Comparison of ENCODE assay signal across 1 cellular context in genomic region chr12:110449799-110450497, GRCh38.
A peak's percentile ranks its signal among the peaks of the same experiment; 100 is the strongest.
TF ChIP-seq lines count a peak whose summit lies in the region.

Gene ARPC3, minus strand, starts transcription at chr12:110450337. Its CDS starts 77 bp downstream, at chr12:110450260.

TF ChIP-seq in GM12878, 131 proteins besides CTCF, POLR2A, EP300 and RAD21 (continued from another document and continues in another):
- TF ChIP-seq IKZF1 (conservative IDR thresholded peaks at IDR 0.05) (peak; percentile 98), LARP7 (IDR thresholded peaks at IDR 0.05) (peak; percentile 57), WRNIP1 (IDR thresholded peaks at IDR 0.05; ENCODE audit: borderline replicate concordance, low read depth, low read length) (no peak), HSF1 (IDR thresholded peaks at IDR 0.05; ENCODE audit: low read depth, low read length) (no peak), CHD4 (IDR thresholded peaks at IDR 0.05) (no peak), PKNOX1 (IDR thresholded peaks at IDR 0.05) (no peak; the same call in 1 of the 2 replicates), TBL1XR1 (IDR thresholded peaks at IDR 0.05; ENCODE audit: low read depth, low read length) (peak; percentile 67), RB1 (IDR thresholded peaks at IDR 0.05; ENCODE audit: borderline replicate concordance) (peak; percentile 71; the same call in 1 of the 2 replicates), SMAD5 (IDR thresholded peaks at IDR 0.05; ENCODE audit: low read depth) (peak; percentile 90), ZBTB11 (CRISPR knock-in tag; IDR thresholded peaks at IDR 0.05) (peak; percentile 10; the same call in 1 of the 2 replicates), E4F1 (IDR thresholded peaks at IDR 0.05; ENCODE audit: borderline replicate concordance, partially characterized antibody) (peak; percentile 93), BMI1 (IDR thresholded peaks at IDR 0.05; ENCODE audit: borderline replicate concordance) (no peak), MTA3 (IDR thresholded peaks at IDR 0.05; ENCODE audit: borderline replicate concordance, low read length) (no peak; the same call in 1 of the 2 replicates), TCF12 (IDR thresholded peaks at IDR 0.05; ENCODE audit: low read depth, low read length) (peak; percentile 11; the same call in 1 of the 2 replicates), TCF3 (IDR thresholded peaks at IDR 0.05; ENCODE audit: borderline replicate concordance, insufficient read depth, low read depth, low read length) (peak; percentile 31; the same call in 1 of the 2 replicates), EGR1 (IDR thresholded peaks at IDR 0.05; ENCODE audit: borderline replicate concordance in 1 of 2, low read depth in 2 of 2, low read length in 2 of 2) (peak in 1 of 2 experiments; percentile 85; a peak in 2 of 3 replicates), FOS (IDR thresholded peaks at IDR 0.05; ENCODE audit: borderline replicate concordance, extremely low read depth, insufficient read length) (no peak), ZBTB40 (IDR thresholded peaks at IDR 0.05; ENCODE audit: borderline replicate concordance) (peak; percentile 92), NRF1 (conservative IDR thresholded peaks at IDR 0.05; ENCODE audit: low read depth, low read length) (no peak), ZBED1 (IDR thresholded peaks at IDR 0.05; ENCODE audit: borderline replicate concordance) (no peak; the same call in 1 of the 2 replicates), ZNF207 (IDR thresholded peaks at IDR 0.05; ENCODE audit: borderline replicate concordance) (peak; percentile 79; the same call in 1 of the 2 replicates), KAT2A (conservative IDR thresholded peaks at IDR 0.05; ENCODE audit: control insufficient read depth, low read depth, low read length) (no peak), BHLHE40 (IDR thresholded peaks at IDR 0.05; ENCODE audit: borderline replicate concordance in 1 of 2, low read depth in 2 of 2, low read length in 1 of 2) (peak; percentile 26 to 57; a peak in 3 of 4 replicates), ATF7 (IDR thresholded peaks at IDR 0.05; ENCODE audit: low read depth) (peak; percentile 72), MXI1 (IDR thresholded peaks at IDR 0.05; ENCODE audit: low read depth, low read length) (no peak; the same call in 1 of the 2 replicates), RELB (IDR thresholded peaks at IDR 0.05; ENCODE audit: low read depth) (peak; percentile 36; the same call in 1 of the 2 replicates), SUZ12 (IDR thresholded peaks at IDR 0.05; ENCODE audit: unreplicated experiment) (no peak), ZSCAN29 (IDR thresholded peaks at IDR 0.05) (peak; percentile 47; the same call in 1 of the 2 replicates), POLR2AphosphoS2 (IDR thresholded peaks at IDR 0.05; ENCODE audit: low read depth, low read length) (peak; percentile 30; the same call in 1 of the 2 replicates), PAX8 (IDR thresholded peaks at IDR 0.05) (no peak), YY1 (IDR thresholded peaks at IDR 0.05; ENCODE audit: low read depth, low read length) (peak; percentile 91), ETV6 (conservative IDR thresholded peaks at IDR 0.05 in 1 of 2, IDR thresholded peaks at IDR 0.05 in 1 of 2; ENCODE audit: borderline replicate concordance in 1 of 2, low read depth in 1 of 2) (peak; percentile 99 to 100), JUNB (IDR thresholded peaks at IDR 0.05) (no peak), PML (IDR thresholded peaks at IDR 0.05; ENCODE audit: low read length) (peak; percentile 89; the same call in 1 of the 2 replicates), TCF7 (IDR thresholded peaks at IDR 0.05; ENCODE audit: borderline replicate concordance) (no peak), GATAD2B (conservative IDR thresholded peaks at IDR 0.05; ENCODE audit: low read depth) (peak; percentile 96), NFYA (IDR thresholded peaks at IDR 0.05; ENCODE audit: borderline replicate concordance, low read depth, low read length) (no peak), ZZZ3 (IDR thresholded peaks at IDR 0.05; ENCODE audit: control insufficient read depth, insufficient read length, low read depth) (no peak), CREM (IDR thresholded peaks at IDR 0.05; ENCODE audit: low read depth) (peak; percentile 71), POLR2AphosphoS5 (IDR thresholded peaks at IDR 0.05; ENCODE audit: low read length) (peak; percentile 88), ZNF622 (IDR thresholded peaks at IDR 0.05) (no peak)
- TF ChIP-seq, protein P1, sequence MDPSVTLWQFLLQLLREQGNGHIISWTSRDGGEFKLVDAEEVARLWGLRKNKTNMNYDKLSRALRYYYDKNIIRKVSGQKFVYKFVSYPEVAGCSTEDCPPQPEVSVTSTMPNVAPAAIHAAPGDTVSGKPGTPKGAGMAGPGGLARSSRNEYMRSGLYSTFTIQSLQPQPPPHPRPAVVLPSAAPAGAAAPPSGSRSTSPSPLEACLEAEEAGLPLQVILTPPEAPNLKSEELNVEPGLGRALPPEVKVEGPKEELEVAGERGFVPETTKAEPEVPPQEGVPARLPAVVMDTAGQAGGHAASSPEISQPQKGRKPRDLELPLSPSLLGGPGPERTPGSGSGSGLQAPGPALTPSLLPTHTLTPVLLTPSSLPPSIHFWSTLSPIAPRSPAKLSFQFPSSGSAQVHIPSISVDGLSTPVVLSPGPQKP (IDR thresholded peaks at IDR 0.05; ENCODE audit: low read depth, low read length) = peak; percentile 95
- TF ChIP-seq, protein P2, sequence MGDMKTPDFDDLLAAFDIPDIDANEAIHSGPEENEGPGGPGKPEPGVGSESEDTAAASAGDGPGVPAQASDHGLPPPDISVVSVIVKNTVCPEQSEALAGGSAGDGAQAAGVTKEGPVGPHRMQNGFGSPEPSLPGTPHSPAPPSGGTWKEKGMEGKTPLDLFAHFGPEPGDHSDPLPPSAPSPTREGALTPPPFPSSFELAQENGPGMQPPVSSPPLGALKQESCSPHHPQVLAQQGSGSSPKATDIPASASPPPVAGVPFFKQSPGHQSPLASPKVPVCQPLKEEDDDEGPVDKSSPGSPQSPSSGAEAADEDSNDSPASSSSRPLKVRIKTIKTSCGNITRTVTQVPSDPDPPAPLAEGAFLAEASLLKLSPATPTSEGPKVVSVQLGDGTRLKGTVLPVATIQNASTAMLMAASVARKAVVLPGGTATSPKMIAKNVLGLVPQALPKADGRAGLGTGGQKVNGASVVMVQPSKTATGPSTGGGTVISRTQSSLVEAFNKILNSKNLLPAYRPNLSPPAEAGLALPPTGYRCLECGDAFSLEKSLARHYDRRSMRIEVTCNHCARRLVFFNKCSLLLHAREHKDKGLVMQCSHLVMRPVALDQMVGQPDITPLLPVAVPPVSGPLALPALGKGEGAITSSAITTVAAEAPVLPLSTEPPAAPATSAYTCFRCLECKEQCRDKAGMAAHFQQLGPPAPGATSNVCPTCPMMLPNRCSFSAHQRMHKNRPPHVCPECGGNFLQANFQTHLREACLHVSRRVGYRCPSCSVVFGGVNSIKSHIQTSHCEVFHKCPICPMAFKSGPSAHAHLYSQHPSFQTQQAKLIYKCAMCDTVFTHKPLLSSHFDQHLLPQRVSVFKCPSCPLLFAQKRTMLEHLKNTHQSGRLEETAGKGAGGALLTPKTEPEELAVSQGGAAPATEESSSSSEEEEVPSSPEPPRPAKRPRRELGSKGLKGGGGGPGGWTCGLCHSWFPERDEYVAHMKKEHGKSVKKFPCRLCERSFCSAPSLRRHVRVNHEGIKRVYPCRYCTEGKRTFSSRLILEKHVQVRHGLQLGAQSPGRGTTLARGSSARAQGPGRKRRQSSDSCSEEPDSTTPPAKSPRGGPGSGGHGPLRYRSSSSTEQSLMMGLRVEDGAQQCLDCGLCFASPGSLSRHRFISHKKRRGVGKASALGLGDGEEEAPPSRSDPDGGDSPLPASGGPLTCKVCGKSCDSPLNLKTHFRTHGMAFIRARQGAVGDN (IDR thresholded peaks at IDR 0.05) = no peak
